ENCODE assay signal across 17 cellular contexts in the genomic region with DNA sequence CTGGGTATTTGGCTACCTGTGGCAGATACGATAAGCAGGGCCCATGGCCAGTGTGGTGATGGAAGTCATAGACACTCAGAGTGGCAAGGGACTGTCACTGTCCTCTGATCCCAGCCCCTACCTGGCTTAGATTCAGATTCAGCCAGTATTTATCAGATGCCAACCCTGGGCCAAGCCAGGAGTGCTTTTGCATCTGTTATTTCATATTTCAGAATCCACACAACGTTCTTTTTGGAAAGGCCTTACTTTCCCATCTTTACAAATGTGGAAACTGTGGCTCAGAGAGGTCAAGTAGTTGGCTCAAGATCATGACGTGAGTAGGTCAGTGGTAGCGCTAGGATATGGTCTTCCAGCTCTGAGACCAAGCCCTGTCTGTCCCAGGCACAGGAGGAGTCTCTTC.
DNase-seq lines count a peak whose midpoint lies in the region; ATAC-seq and TF ChIP-seq lines count a peak whose summit lies in the region.
"Had no signal": no experiment of that assay in that cellular context is flagged by ENCODE, and none has a peak within 500 bp of the region (broad histone marks: within the 10 kb centered on the region; RNA-seq: fewer than 3 reads in every experiment).

No MANE protein-coding gene starts in this region.

- H3K27ac Mint-ChIP-seq in activated CD4-positive, alpha-beta T cell treated with anti-CD3 and anti-CD28 coated beads, Interleukin-2, amount 10 ng/mL, durations not matched to agents 24 days and 14 days = no peak overlapping the region
- H3K27ac Mint-ChIP-seq: B cell; natural killer cell treated with Interleukin-12 subunit alpha and Interleukin-12 subunit beta and Interleukin-15 and Interleukin-18, amount 100 ng/mL, for 72 hours had no signal

- no peak overlapping the region for H3K4me3 Mint-ChIP-seq in activated CD4-positive, alpha-beta T cell treated with anti-CD3 and anti-CD28 coated beads, Interleukin-2, amount 10 ng/mL, durations not matched to agents 24 days and 14 days
- H3K4me3 Mint-ChIP-seq: activated T-cell treated with anti-CD3 and anti-CD28 coated beads, Interleukin-2, amount 50 U/mL, for 4 hours; B cell; natural killer cell treated with Interleukin-12 subunit alpha and Interleukin-12 subunit beta and Interleukin-15 and Interleukin-18, amount 100 ng/mL, for 72 hours had no signal

- no peaks in the 10 kb centered on the region for H3K36me3 Mint-ChIP-seq in activated CD4-positive, alpha-beta T cell treated with anti-CD3 and anti-CD28 coated beads, Interleukin-2, amount 10 ng/mL, durations not matched to agents 24 days and 14 days (ENCODE audit: low read depth)
- H3K36me3 Mint-ChIP-seq: natural killer cell treated with Interleukin-12 subunit alpha and Interleukin-12 subunit beta and Interleukin-15 and Interleukin-18, amount 100 ng/mL, for 72 hours had no signal

- no peak for ATAC-seq in GM18873 (IDR thresholded peaks at IDR 0.05; ENCODE audit: low FRiP score, unreplicated experiment)
- ATAC-seq in stimulated activated naive CD8-positive, alpha-beta T cell treated with anti-CD3 and anti-CD28 coated beads, Interleukin-15, Interleukin-2, amounts not matched to agents 100 U/mL and 50 U/mL, for 24 hours = no peak
- no peak for ATAC-seq in HG02678 (IDR thresholded peaks at IDR 0.05; ENCODE audit: unreplicated experiment)
- ATAC-seq: activated T-cell treated with anti-CD3 and anti-CD28 coated beads, Interleukin-2, amount 50 U/mL, for 4 hours; natural killer cell treated with Interleukin-12 subunit alpha and Interleukin-12 subunit beta and Interleukin-15 and Interleukin-18, amount 100 ng/mL, for 72 hours had no signal

- H3K4me1 Mint-ChIP-seq in activated CD4-positive, alpha-beta T cell treated with anti-CD3 and anti-CD28 coated beads, Interleukin-2, amount 10 ng/mL, durations not matched to agents 24 days and 14 days = no peaks in the 10 kb centered on the region
- H3K4me1 Mint-ChIP-seq: B cell had no signal

- 64 to 89% (median 66%) methylated on average over 4 of the region's 4 CpGs for WGBS in spleen, 5 donors

- no peaks in the 10 kb centered on the region for H3K36me3 ChIP-seq in BLaER1 treated with 17β-estradiol and CSF1 and Interleukin-3, amounts not matched to agents 10 nM and 100 nM
- no peaks in the 10 kb centered on the region for H3K36me3 ChIP-seq in spleen

- no peaks in the 10 kb centered on the region for H3K9me3 Mint-ChIP-seq in activated CD4-positive, alpha-beta T cell treated with anti-CD3 and anti-CD28 coated beads, Interleukin-2, amount 10 ng/mL, durations not matched to agents 24 days and 14 days
- H3K9me3 Mint-ChIP-seq: natural killer cell treated with Interleukin-12 subunit alpha and Interleukin-12 subunit beta and Interleukin-15 and Interleukin-18, amount 100 ng/mL, for 72 hours had no signal

- peak overlapping the region in 10 of 11 experiments; percentile 17 to 64 (median 32); a peak in 15 of 22 replicates for H3K4me2 ChIP-seq in BLaER1 treated with 17β-estradiol and CSF1 and Interleukin-3, amounts not matched to agents 10 nM and 100 nM

- no peak overlapping the region; a peak in 1 of 22 replicates for H3K27ac ChIP-seq in BLaER1 treated with 17β-estradiol and CSF1 and Interleukin-3, amounts not matched to agents 10 nM and 100 nM
- peak overlapping the region; percentile 42 for H3K27ac ChIP-seq in caudate nucleus (ENCODE audit: low read depth, low read length)
- H3K27ac ChIP-seq in layer of hippocampus (ENCODE audit: low read depth, low read length) = peak overlapping the region; percentile 69
- peak overlapping the region in 7 of 8 donors; percentile 62 to 81 (median 74) for H3K27ac ChIP-seq in spleen

- no peaks in the 10 kb centered on the region for H4K20me1 ChIP-seq in BLaER1 treated with 17β-estradiol and CSF1 and Interleukin-3, amounts not matched to agents 10 nM and 100 nM

- H3K4me3 ChIP-seq in BLaER1 treated with 17β-estradiol and CSF1 and Interleukin-3, amounts not matched to agents 10 nM and 100 nM = no peak overlapping the region
- no peak overlapping the region for H3K4me3 ChIP-seq in spleen

- no peak overlapping the region for H3K9ac ChIP-seq in BLaER1 treated with 17β-estradiol and CSF1 and Interleukin-3, amounts not matched to agents 10 nM and 100 nM

- H3K27me3 Mint-ChIP-seq in activated CD4-positive, alpha-beta T cell treated with anti-CD3 and anti-CD28 coated beads, Interleukin-2, amount 10 ng/mL, durations not matched to agents 24 days and 14 days = peaks cover 18% of the 10 kb centered on the region

- no peak for TF ChIP-seq CTCF in spleen (IDR thresholded peaks at IDR 0.05 in 8 of 11, conservative IDR thresholded peaks at IDR 0.05 in 3 of 11)

- no peak for TF ChIP-seq POLR2A in spleen (IDR thresholded peaks at IDR 0.05)

- H3K4me1 ChIP-seq in BLaER1 treated with 17β-estradiol and CSF1 and Interleukin-3, amounts not matched to agents 10 nM and 100 nM = peaks cover 19 to 38% (median 29%) of the 10 kb centered on the region in 10 experiments
- peaks cover 0 to 15% (median 6%) of the 10 kb centered on the region in 6 donors for H3K4me1 ChIP-seq in spleen

- intact Hi-C loops in spleen (cut with DNase I; ENCODE audit: low total_unique reads) = no loop called here
- intact Hi-C loops in activated CD4-positive, alpha-beta T cell treated with anti-CD3 and anti-CD28 coated beads, Interleukin-2, amount 10 ng/mL, durations not matched to agents 24 days and 14 days (cut with micrococcal nuclease) = no loop called here

- H3K27me3 ChIP-seq in BLaER1 treated with 17β-estradiol and CSF1 and Interleukin-3, amounts not matched to agents 10 nM and 100 nM = no peaks in the 10 kb centered on the region
- H3K27me3 ChIP-seq in layer of hippocampus (ENCODE audit: control insufficient read depth, insufficient read depth, low read length) = no peaks in the 10 kb centered on the region
- peaks cover 0 to 3% (median 0%) of the 10 kb centered on the region in 7 donors for H3K27me3 ChIP-seq in spleen (replicated peaks in 1 of 7)

- no peak for DNase-seq in caudate nucleus (lab: John Stamatoyannopoulos, UW)
- DNase-seq in spleen = no peak
- DNase-seq in activated CD4-positive, alpha-beta T cell treated with anti-CD3 and anti-CD28 coated beads, Interleukin-2, amount 10 ng/mL, durations not matched to agents 24 days and 14 days = no peak
- no peak for DNase-seq in stimulated activated naive CD8-positive, alpha-beta T cell treated with anti-CD3 and anti-CD28 coated beads, Interleukin-15, Interleukin-2, amounts not matched to agents 100 U/mL and 50 U/mL, for 24 hours
- DNase-seq: activated CD4-positive, alpha-beta T cell treated with anti-CD3 and anti-CD28 coated beads for 4 hours; activated T-cell treated with anti-CD3 and anti-CD28 coated beads, Interleukin-2, amount 50 U/mL, for 4 hours; DMS53; effector CD8-positive, alpha-beta T cell; HCEC 1CT; Karpas-422; NCI-H526 treated with DMSO at 0.1 percent for 48 hours had no signal

- peaks cover 0 to 5% (median 0%) of the 10 kb centered on the region in 11 experiments; a peak in 1 of 22 replicates for H3K9me3 ChIP-seq in BLaER1 treated with 17β-estradiol and CSF1 and Interleukin-3, amounts not matched to agents 10 nM and 100 nM (replicated peaks in 1 of 11)
- H3K9me3 ChIP-seq in spleen = peaks cover 0 to 6% (median under 1%) of the 10 kb centered on the region in 8 donors

Comparison
In these comparisons a context has a peak if more than half of its experiments do, and no peak if none do; other contexts are left out.
1. H3K27ac ChIP-seq: peak in caudate nucleus (single experiment), layer of hippocampus (single experiment) and spleen (7 of 8); none in BLaER1 treated with 17β-estradiol and CSF1 and Interleukin-3, amounts not matched to agents 10 nM and 100 nM (0 of 11).